In genomic region chr15:58521293-58521991, GRCh38 we compare ENCODE assay signal across 8 cellular contexts.
DNase-seq lines count a peak whose midpoint lies in the region; ATAC-seq, FAIRE-seq and TF ChIP-seq lines count a peak whose summit lies in the region.

No MANE protein-coding gene starts in this region.

- dilution Hi-C loops in endothelial cell of umbilical vein (cut with MboI; ENCODE audit: extremely low pct_ligation_motif_present, low sequenced_read_pairs) = no loop called here

- H4K20me1 ChIP-seq in PC-3 (ENCODE audit: low read length) = no peaks in the 10 kb centered on the region
- no peaks in the 10 kb centered on the region for H4K20me1 ChIP-seq in endothelial cell of umbilical vein (replicated peaks; ENCODE audit: control insufficient read depth, extremely low read depth, insufficient read depth, low read length)

- CTCF ChIA-PET in PC-3 (lab: Charles Lee) (no interaction called here), endothelial cell of umbilical vein (lab: Charles Lee) (interaction anchor here (1.1 to 2.0 kb wide), 4 partner anchors 10 to 252 kb away, joined by 3 to 9 read pairs (median 5); no protein-coding TSS in a partner anchor)

- H3K4me1 ChIP-seq in PC-3 (ENCODE audit: insufficient read depth, low read length) (peaks cover 22% of the 10 kb centered on the region), endothelial cell of umbilical vein (ENCODE audit: control insufficient read depth, extremely low read depth, insufficient read depth, low read length) (peaks cover 27% of the 10 kb centered on the region)

- H3F3A ChIP-seq in PC-3 (ENCODE audit: low read length, unreplicated experiment) = no peaks in the 10 kb centered on the region

- peak overlapping the region; percentile 28 for H2AFZ ChIP-seq in PC-3 (ENCODE audit: low read length)
- H2AFZ ChIP-seq in endothelial cell of umbilical vein (ENCODE audit: low read depth, low read length) = peak overlapping the region; percentile 93

- H3K4me2 ChIP-seq in PC-3 (ENCODE audit: low read length) (peak overlapping the region; percentile 57), endothelial cell of umbilical vein (ENCODE audit: insufficient read depth, low read length) (peak overlapping the region; percentile 48)

- no peaks in the 10 kb centered on the region for H3K9me3 ChIP-seq in PC-3 (ENCODE audit: low read length)
- H3K9me3 ChIP-seq in endothelial cell of umbilical vein (replicated peaks; ENCODE audit: control insufficient read depth, insufficient read depth, low read length) = no peaks in the 10 kb centered on the region

- no peaks in the 10 kb centered on the region for H3K27me3 ChIP-seq in PC-3 (ENCODE audit: low read length)
- no peaks in the 10 kb centered on the region for H3K27me3 ChIP-seq in endothelial cell of umbilical vein (ENCODE audit: control insufficient read depth in 2 of 2, insufficient read depth in 2 of 2, low read length in 2 of 2)

- BruUV-seq in PC-3 (replicated peaks; lab: Mats Ljungman, UMichigan) (no TSS peak), endothelial cell of umbilical vein (replicated peaks; lab: Mats Ljungman, UMichigan) (no TSS peak)

- no peaks in the 10 kb centered on the region for H3K9me2 ChIP-seq in PC-3 (replicated peaks; ENCODE audit: low read length)

- FAIRE-seq in endothelial cell of umbilical vein (lab: Jason Lieb, UNC) = peak; percentile 83

- H3K79me2 ChIP-seq in PC-3 (ENCODE audit: low read length) (no peaks in the 10 kb centered on the region), endothelial cell of umbilical vein (ENCODE audit: control insufficient read depth, insufficient read depth, low read length) (no peaks in the 10 kb centered on the region)

- POLR2A ChIA-PET in PC-3 (lab: Charles Lee; ENCODE audit: unreplicated experiment) = interaction anchor here (0.6 kb wide), 2 partner anchors 229 to 249 kb away, joined by 3 read pairs; no protein-coding TSS in a partner anchor
- POLR2A ChIA-PET in endothelial cell of umbilical vein (lab: Charles Lee) = no interaction called here

- H3K4me3 ChIP-seq in PC-3 (ENCODE audit: low read length) (no peak overlapping the region), endothelial cell of umbilical vein (replicated peaks in 1 of 3; ENCODE audit: insufficient read depth in 1 of 3, low read depth in 1 of 3, low read length in 3 of 3) (no peak overlapping the region)

- intact Hi-C loops in PC-3 (cut with micrococcal nuclease) = no loop called here
- intact Hi-C loops in endothelial cell of umbilical vein (cut with micrococcal nuclease) = loop anchor here (1.0 to 5.0 kb wide), 2 partner anchors 48 to 64 kb away; no protein-coding TSS in a partner anchor

- no peak for TF ChIP-seq POLR2A in endothelial cell of umbilical vein (IDR thresholded peaks at IDR 0.05; ENCODE audit: low read depth, low read length)

- peak overlapping the region; percentile 86 for H3K9ac ChIP-seq in PC-3 (ENCODE audit: low read length)
- H3K9ac ChIP-seq in endothelial cell of umbilical vein (replicated peaks; ENCODE audit: extremely low read depth, insufficient read depth, low read length) = peak overlapping the region; percentile 58

- H3K27ac ChIP-seq in PC-3 (ENCODE audit: low read length) (peak overlapping the region; percentile 94), endothelial cell of umbilical vein (ENCODE audit: insufficient read depth, low read depth, low read length) (peak overlapping the region; percentile 72)

- H3K36me3 ChIP-seq in PC-3 (ENCODE audit: low read depth, low read length) (no peaks in the 10 kb centered on the region), endothelial cell of umbilical vein (ENCODE audit: control insufficient read depth in 2 of 2, extremely low read depth in 1 of 2, insufficient read depth in 2 of 2, low read length in 2 of 2) (no peaks in the 10 kb centered on the region)

- TF ChIP-seq CTCF in PC-3 (conservative IDR thresholded peaks at IDR 0.05; ENCODE audit: low read depth, low read length) (no peak), endothelial cell of umbilical vein (IDR thresholded peaks at IDR 0.05; ENCODE audit: extremely low read depth in 1 of 2, insufficient read depth in 1 of 2, low read depth in 1 of 2, low read length in 2 of 2) (no peak)

- DNase-seq in GF-D8 (lab: John Stamatoyannopoulos, UW) (peak; percentile 98), PC-3 (peak; percentile 93), endothelial cell of umbilical vein (ENCODE audit: low read depth, low spot score) (peak; percentile 88), mesenteric fat pad (ENCODE audit: low spot score) (peak; percentile 51)

- ATAC-seq in PC-3 = peak; percentile 96
- no peak for ATAC-seq in HG03280 (IDR thresholded peaks at IDR 0.05; ENCODE audit: unreplicated experiment)
- no peak for ATAC-seq in GM19023 (IDR thresholded peaks at IDR 0.05; ENCODE audit: unreplicated experiment)
- no peak for ATAC-seq in GM21619 (IDR thresholded peaks at IDR 0.05; ENCODE audit: unreplicated experiment)
- ATAC-seq in HG03095 (IDR thresholded peaks at IDR 0.05; ENCODE audit: unreplicated experiment) = no peak

- H3K9me1 ChIP-seq in endothelial cell of umbilical vein (replicated peaks; ENCODE audit: control insufficient read depth, extremely low read depth, insufficient read depth, low read length) = no peaks in the 10 kb centered on the region

TF ChIP-seq in endothelial cell of umbilical vein, 7 proteins besides CTCF, POLR2A, EP300 and RAD21:
- TF ChIP-seq POLR2AphosphoS5 (IDR thresholded peaks at IDR 0.05; ENCODE audit: insufficient read depth, low read depth, low read length) = peak; percentile 73
- TF ChIP-seq FOS (IDR thresholded peaks at IDR 0.05; ENCODE audit: borderline replicate concordance, insufficient read depth, low read length) = peak; percentile 81
- TF ChIP-seq GATA2 (IDR thresholded peaks at IDR 0.05; ENCODE audit: insufficient read depth, insufficient read length, low read depth, low read length) = no peak
- TF ChIP-seq MAX (IDR thresholded peaks at IDR 0.05; ENCODE audit: insufficient read depth, insufficient read length) = peak; percentile 55
- peak; percentile 51 for TF ChIP-seq MYC (IDR thresholded peaks at IDR 0.05; ENCODE audit: low read depth, low read length)
- TF ChIP-seq EZH2 (IDR thresholded peaks at IDR 0.05; ENCODE audit: borderline replicate concordance, low read depth, low read length, severe bottlenecking) = no peak
- peak; percentile 74 for TF ChIP-seq JUN (IDR thresholded peaks at IDR 0.05; ENCODE audit: borderline replicate concordance, insufficient read depth, insufficient read length, low read depth)
